In the genomic region with DNA sequence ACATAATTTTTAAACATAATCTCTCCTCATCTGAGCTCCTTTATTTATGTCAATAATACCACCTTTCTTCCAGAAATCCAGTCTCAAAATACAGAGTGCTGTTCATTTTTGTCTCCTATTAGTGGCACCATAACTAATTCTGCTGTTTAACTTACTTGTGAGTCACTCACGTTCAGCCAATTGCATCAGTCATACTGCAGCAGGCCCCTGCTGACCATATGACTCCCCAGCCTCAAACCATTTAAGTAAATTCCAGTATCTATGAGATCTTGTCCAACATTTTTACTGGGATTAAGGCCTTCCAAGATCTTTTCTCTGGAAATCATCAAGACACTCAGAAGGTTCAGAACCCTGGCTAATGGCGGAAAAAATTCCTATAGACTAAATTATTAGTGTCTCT, we compare ENCODE assay signal across 18 cellular contexts.
"Had no signal": no experiment of that assay in that cellular context is flagged by ENCODE, and none has a peak within 500 bp of the region (broad histone marks: within the 10 kb centered on the region; RNA-seq: fewer than 3 reads in every experiment).

No MANE protein-coding gene starts in this region.

- H3K9me3 Mint-ChIP-seq: activated B cell treated with CpG ODN at 0.5 μM for 24 hours; activated CD4-positive, alpha-beta T cell treated with anti-CD3 and anti-CD28 coated beads, Interleukin-2, amount 10 ng/mL, durations not matched to agents 24 days and 14 days; nephron; T-helper 1 cell treated with Interleukin-12 subunit alpha and Interleukin-12 subunit beta and Interleukin-4 antibody, amounts not matched to agents 30 μg/mL and 1 μg/mL, for 36 hours; type B pancreatic cell had no signal

- DNase-seq: activated B cell treated with CpG ODN at 0.5 μM for 24 hours; activated CD4-positive, alpha-beta T cell treated with anti-CD3 and anti-CD28 coated beads, Interleukin-2, amount 10 ng/mL, durations not matched to agents 24 days and 14 days; activated CD8-positive, alpha-beta memory T cell treated with anti-CD3 and anti-CD28 coated beads for 24 hours; activated naive CD4-positive, alpha-beta T cell treated with Interleukin-2 at 50 U/mL for 16 hours; activated naive CD8-positive, alpha-beta T cell treated with anti-CD3 and anti-CD28 coated beads, Interleukin-2, amount 50 U/mL, for 24 hours; body of pancreas; effector memory CD8-positive, alpha-beta T cell; immature natural killer cell; left colon; occipital lobe; stimulated activated CD4-positive, alpha-beta T cell treated with anti-CD3 and anti-CD28 coated beads, Interleukin-4, amount 100 ng/mL, for 1 hour; stimulated activated CD8-positive, alpha-beta memory T cell treated with anti-CD3 and anti-CD28 coated beads, Interleukin-4, amount 100 ng/mL, for 48 hours; stimulated activated naive CD8-positive, alpha-beta T cell treated with anti-CD3 and anti-CD28 coated beads, Interleukin-15, Interleukin-2, amounts not matched to agents 100 U/mL and 50 U/mL, for 24 hours had no signal

- H3K4me1 ChIP-seq: body of pancreas, suprapubic skin had no signal

- H3K27me3 ChIP-seq: body of pancreas, suprapubic skin had no signal

- H3K27ac ChIP-seq: body of pancreas, suprapubic skin had no signal

- H3K36me3 ChIP-seq: suprapubic skin had no signal

- H3K27ac Mint-ChIP-seq: activated B cell treated with CpG ODN at 0.5 μM for 24 hours; activated CD4-positive, alpha-beta T cell treated with anti-CD3 and anti-CD28 coated beads, Interleukin-2, amount 10 ng/mL, durations not matched to agents 24 days and 14 days; activated naive CD8-positive, alpha-beta T cell treated with anti-CD3 and anti-CD28 coated beads, Interleukin-2, amount 50 U/mL, for 24 hours; dendritic cell treated with granulocyte-macrophage colony-stimulating factor and Interleukin-4, amounts not matched to agents 40 ng/mL and 50 ng/mL, for 4 days; effector memory CD8-positive, alpha-beta T cell; immature natural killer cell; nephron; T-helper 1 cell treated with Interleukin-12 subunit alpha and Interleukin-12 subunit beta and Interleukin-4 antibody, amounts not matched to agents 30 μg/mL and 1 μg/mL, for 36 hours; type B pancreatic cell had no signal

- H3K4me3 Mint-ChIP-seq: activated B cell treated with CpG ODN at 0.5 μM for 24 hours; activated CD4-positive, alpha-beta T cell treated with anti-CD3 and anti-CD28 coated beads, Interleukin-2, amount 10 ng/mL, durations not matched to agents 24 days and 14 days; activated naive CD8-positive, alpha-beta T cell treated with anti-CD3 and anti-CD28 coated beads, Interleukin-2, amount 50 U/mL, for 24 hours; dendritic cell treated with granulocyte-macrophage colony-stimulating factor and Interleukin-4, amounts not matched to agents 40 ng/mL and 50 ng/mL, for 4 days; effector memory CD8-positive, alpha-beta T cell; immature natural killer cell; nephron; T-helper 1 cell treated with Interleukin-12 subunit alpha and Interleukin-12 subunit beta and Interleukin-4 antibody, amounts not matched to agents 30 μg/mL and 1 μg/mL, for 36 hours; type B pancreatic cell had no signal

- H3K4me3 ChIP-seq: body of pancreas, suprapubic skin had no signal

- H3K9me3 ChIP-seq: body of pancreas, suprapubic skin had no signal

- H3K4me1 Mint-ChIP-seq: activated B cell treated with CpG ODN at 0.5 μM for 24 hours; activated CD4-positive, alpha-beta T cell treated with anti-CD3 and anti-CD28 coated beads, Interleukin-2, amount 10 ng/mL, durations not matched to agents 24 days and 14 days; activated naive CD8-positive, alpha-beta T cell treated with anti-CD3 and anti-CD28 coated beads, Interleukin-2, amount 50 U/mL, for 24 hours; immature natural killer cell; nephron had no signal

- H3K36me3 Mint-ChIP-seq: immature natural killer cell, type B pancreatic cell had no signal

- ATAC-seq: activated naive CD8-positive, alpha-beta T cell treated with anti-CD3 and anti-CD28 coated beads, Interleukin-2, amount 50 U/mL, for 24 hours; body of pancreas; effector memory CD8-positive, alpha-beta T cell; left colon; stimulated activated naive CD8-positive, alpha-beta T cell treated with anti-CD3 and anti-CD28 coated beads, Interleukin-15, Interleukin-2, amounts not matched to agents 100 U/mL and 50 U/mL, for 24 hours had no signal

- H3K27me3 Mint-ChIP-seq: activated B cell treated with CpG ODN at 0.5 μM for 24 hours; activated CD4-positive, alpha-beta T cell treated with anti-CD3 and anti-CD28 coated beads, Interleukin-2, amount 10 ng/mL, durations not matched to agents 24 days and 14 days; activated naive CD8-positive, alpha-beta T cell treated with anti-CD3 and anti-CD28 coated beads, Interleukin-2, amount 50 U/mL, for 24 hours; dendritic cell treated with granulocyte-macrophage colony-stimulating factor and Interleukin-4, amounts not matched to agents 40 ng/mL and 50 ng/mL, for 4 days; effector memory CD8-positive, alpha-beta T cell; type B pancreatic cell had no signal
